ENCODE assay signal across 1 cellular context in the genomic region with DNA sequence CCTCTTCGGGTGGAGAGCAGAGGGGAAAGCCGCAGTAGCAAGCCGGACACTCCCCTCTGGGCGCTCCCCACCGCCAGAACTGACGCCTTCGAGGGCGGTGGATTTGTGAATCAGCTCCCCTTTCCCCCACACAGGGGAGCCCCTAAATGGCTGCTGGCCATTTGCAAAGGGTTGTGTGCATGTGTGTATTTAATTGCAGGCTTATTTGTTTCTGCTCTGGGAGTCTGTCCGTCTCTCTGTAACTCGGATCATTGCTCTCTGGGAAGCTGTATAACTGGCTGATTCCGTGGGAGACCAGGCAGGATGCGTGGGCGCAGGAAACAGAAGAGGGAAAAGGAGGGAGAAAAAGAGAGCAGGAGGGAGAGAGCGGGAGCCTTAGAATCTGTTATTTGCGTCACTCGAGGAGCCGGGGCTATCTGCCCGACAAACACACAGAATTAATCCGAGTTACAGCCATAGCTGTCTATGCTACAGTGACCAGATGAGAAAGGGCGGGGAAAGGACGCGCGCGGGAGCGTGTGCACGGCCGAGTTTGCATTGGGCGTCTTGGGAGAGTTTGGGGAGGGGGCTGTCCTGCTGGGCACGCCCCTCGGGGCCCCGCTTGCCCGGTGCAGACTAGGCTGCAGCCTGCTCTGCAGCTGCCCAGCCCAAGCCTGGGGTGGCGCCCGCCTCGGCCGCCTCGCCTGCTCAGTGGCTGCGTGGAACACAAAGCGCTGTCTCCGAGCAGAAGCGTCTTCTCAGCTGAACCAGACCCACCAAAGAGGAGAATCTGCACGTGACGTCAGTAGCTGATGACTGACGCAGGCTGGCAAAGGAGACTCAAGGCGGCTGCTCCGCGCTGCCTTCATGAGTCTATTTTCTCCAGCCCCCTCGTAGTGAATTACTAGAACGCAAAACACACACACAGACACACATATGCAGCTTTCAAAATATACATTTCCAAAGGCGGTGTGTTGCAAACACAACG.
TF ChIP-seq lines count a peak whose summit lies in the region.

No MANE protein-coding gene starts in this region.

TF ChIP-seq in IMR-90, 13 proteins besides CTCF, POLR2A, EP300 and RAD21 (continued from another document):
- TF ChIP-seq, protein P1, sequence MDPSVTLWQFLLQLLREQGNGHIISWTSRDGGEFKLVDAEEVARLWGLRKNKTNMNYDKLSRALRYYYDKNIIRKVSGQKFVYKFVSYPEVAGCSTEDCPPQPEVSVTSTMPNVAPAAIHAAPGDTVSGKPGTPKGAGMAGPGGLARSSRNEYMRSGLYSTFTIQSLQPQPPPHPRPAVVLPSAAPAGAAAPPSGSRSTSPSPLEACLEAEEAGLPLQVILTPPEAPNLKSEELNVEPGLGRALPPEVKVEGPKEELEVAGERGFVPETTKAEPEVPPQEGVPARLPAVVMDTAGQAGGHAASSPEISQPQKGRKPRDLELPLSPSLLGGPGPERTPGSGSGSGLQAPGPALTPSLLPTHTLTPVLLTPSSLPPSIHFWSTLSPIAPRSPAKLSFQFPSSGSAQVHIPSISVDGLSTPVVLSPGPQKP (IDR thresholded peaks at IDR 0.05; ENCODE audit: borderline replicate concordance, low read depth, low read length), result no peak
